Comparison of ENCODE assay signal across 8 cellular contexts in genomic region chr11:107598225-107599139, GRCh38. TPM values are rescaled to one million over a fixed set of nuclear protein-coding genes. Genes with fewer than 3 reads are reported as not detected.
DNase-seq lines count a peak whose midpoint lies in the region; ATAC-seq and TF ChIP-seq lines count a peak whose summit lies in the region.

No MANE protein-coding gene starts in this region.

- no peak overlapping the region for H3K27ac ChIP-seq in tibial nerve

- H3K9me3 ChIP-seq in mucosa of descending colon (no peaks in the 10 kb centered on the region), tibial nerve (no peaks in the 10 kb centered on the region)

- intact Hi-C loops in mucosa of descending colon (cut with DNase I, micrococcal nuclease), result no loop called here

- ATAC-seq in GM18511 (IDR thresholded peaks at IDR 0.05; ENCODE audit: unreplicated experiment) (peak; percentile 70), HG03159 (IDR thresholded peaks at IDR 0.05; ENCODE audit: unreplicated experiment) (peak; percentile 90), mucosa of descending colon (peak; percentile 38), HG03469 (IDR thresholded peaks at IDR 0.05; ENCODE audit: unreplicated experiment) (no peak)

- no peak for DNase-seq in AG10803 (ENCODE audit: low read depth)
- no peak for DNase-seq in mucosa of descending colon
- DNase-seq in NCI-H2196 treated with DMSO at 0.1 percent for 48 hours (lab: John Stamatoyannopoulos, UW; ENCODE audit: unreplicated experiment), result no peak
- no peak for DNase-seq in tibial nerve (ENCODE audit: low spot score in 2 of 2)

- peaks cover 0 to 25% of the 10 kb centered on the region in 2 donors for H3K27me3 ChIP-seq in tibial nerve

- WGBS in tibial nerve, 2 donors, result 63 to 65% methylated on average over 6 of the region's 6 CpGs

- no peaks in the 10 kb centered on the region for H3K36me3 ChIP-seq in mucosa of descending colon (ENCODE audit: low read depth)
- no peaks in the 10 kb centered on the region for H3K36me3 ChIP-seq in tibial nerve

- peak; percentile 58 for TF ChIP-seq CTCF in AG10803 (conservative IDR thresholded peaks at IDR 0.05; ENCODE audit: low read length)
- peak; percentile 45; the same call in 1 of the 2 replicates for TF ChIP-seq CTCF in WI38 (IDR thresholded peaks at IDR 0.05; ENCODE audit: low read depth, low read length)
- TF ChIP-seq CTCF in mucosa of descending colon (IDR thresholded peaks at IDR 0.05), result no peak
- TF ChIP-seq CTCF in tibial nerve (IDR thresholded peaks at IDR 0.05), result no peak

- TF ChIP-seq EP300 in tibial nerve (IDR thresholded peaks at IDR 0.05), result no peak

- no peak for TF ChIP-seq POLR2A in tibial nerve (IDR thresholded peaks at IDR 0.05)

- H3K4me3 ChIP-seq in AG10803 (ENCODE audit: low read length), result no peak overlapping the region
- H3K4me3 ChIP-seq in WI38 (ENCODE audit: low read depth, low read length), result no peak overlapping the region
- no peak overlapping the region for H3K4me3 ChIP-seq in mucosa of descending colon
- H3K4me3 ChIP-seq in tibial nerve, result no peak overlapping the region

- H3K4me1 ChIP-seq in mucosa of descending colon (ENCODE audit: low read depth) (no peaks in the 10 kb centered on the region), tibial nerve (no peaks in the 10 kb centered on the region)

RNA-seq across cellular contexts. Expression of gene ELMOD1, which starts 7.5 kb away (rescaled TPM):
- total RNA-seq in mucosa of descending colon (under 1 TPM in 2 of 3 donors, not detected in 1; 0.31 to 0.57 TPM), tibial nerve (1 to 10 TPM in 2 of 4 donors, under 1 TPM in 2; 0.30 to 1.2 (median 0.85) TPM)

RNA-seq across cellular contexts. Expression of gene ALKBH8, which starts 32.9 kb away (rescaled TPM):
- 1 to 10 TPM; 5.3 to 6.1 (median 6.0) TPM for total RNA-seq in mucosa of descending colon
- 1 to 10 TPM; 3.6 to 6.3 (median 5.5) TPM for total RNA-seq in tibial nerve

Comparison
In these comparisons a context has a peak if more than half of its experiments do, and no peak if none do; other contexts are left out.
1. CTCF ChIP-seq: peak in AG10803 (single experiment) and WI38 (single experiment); none in mucosa of descending colon (single experiment) and tibial nerve (0 of 5).